In the genomic region with DNA sequence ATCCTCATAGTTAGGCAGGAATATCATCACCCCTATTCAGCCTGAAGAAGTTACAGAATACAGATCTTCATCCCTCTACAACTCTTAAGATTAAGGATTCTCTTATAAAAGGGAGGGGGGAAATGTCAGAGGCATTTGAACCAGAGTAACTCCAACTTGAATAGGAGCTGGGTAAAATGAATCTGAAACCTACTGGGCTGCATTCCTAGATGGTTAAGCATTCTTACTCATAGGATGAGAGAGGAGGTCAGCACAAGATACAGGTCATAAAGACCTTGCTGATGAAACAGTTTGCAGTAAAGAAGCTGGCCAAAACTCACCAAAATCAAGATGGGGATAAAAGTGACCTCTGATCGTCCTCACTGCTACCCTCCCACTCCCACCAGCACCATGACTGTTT, we compare ENCODE assay signal across 1 cellular context.
TF ChIP-seq lines count a peak whose summit lies in the region.

No MANE protein-coding gene starts in this region.

TF ChIP-seq in IMR-90, 13 proteins besides CTCF, POLR2A, EP300 and RAD21:
- no peak for TF ChIP-seq BHLHE40 (IDR thresholded peaks at IDR 0.05; ENCODE audit: low read depth, low read length)
- TF ChIP-seq RCOR1 (IDR thresholded peaks at IDR 0.05; ENCODE audit: insufficient replicate concordance, low read length), result no peak
- TF ChIP-seq MAFK (IDR thresholded peaks at IDR 0.05; ENCODE audit: low read depth, low read length), result no peak
- no peak for TF ChIP-seq NFE2L2 (IDR thresholded peaks at IDR 0.05; ENCODE audit: low read depth, low read length)
- TF ChIP-seq CEBPB (IDR thresholded peaks at IDR 0.05; ENCODE audit: low read depth, low read length), result no peak
- no peak for TF ChIP-seq RFX5 (IDR thresholded peaks at IDR 0.05; ENCODE audit: low read depth, low read length)
- TF ChIP-seq, protein P1, sequence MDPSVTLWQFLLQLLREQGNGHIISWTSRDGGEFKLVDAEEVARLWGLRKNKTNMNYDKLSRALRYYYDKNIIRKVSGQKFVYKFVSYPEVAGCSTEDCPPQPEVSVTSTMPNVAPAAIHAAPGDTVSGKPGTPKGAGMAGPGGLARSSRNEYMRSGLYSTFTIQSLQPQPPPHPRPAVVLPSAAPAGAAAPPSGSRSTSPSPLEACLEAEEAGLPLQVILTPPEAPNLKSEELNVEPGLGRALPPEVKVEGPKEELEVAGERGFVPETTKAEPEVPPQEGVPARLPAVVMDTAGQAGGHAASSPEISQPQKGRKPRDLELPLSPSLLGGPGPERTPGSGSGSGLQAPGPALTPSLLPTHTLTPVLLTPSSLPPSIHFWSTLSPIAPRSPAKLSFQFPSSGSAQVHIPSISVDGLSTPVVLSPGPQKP (IDR thresholded peaks at IDR 0.05; ENCODE audit: borderline replicate concordance, low read depth, low read length), result no peak
- no peak for TF ChIP-seq SMC3 (IDR thresholded peaks at IDR 0.05; ENCODE audit: low read depth, low read length)
- no peak for TF ChIP-seq FOS (IDR thresholded peaks at IDR 0.05; ENCODE audit: low read depth, low read length)
- TF ChIP-seq MAZ (IDR thresholded peaks at IDR 0.05; ENCODE audit: borderline replicate concordance, low read depth, low read length), result no peak
- no peak for TF ChIP-seq CHD1 (IDR thresholded peaks at IDR 0.05; ENCODE audit: low read depth, low read length)
- TF ChIP-seq, protein P2, sequence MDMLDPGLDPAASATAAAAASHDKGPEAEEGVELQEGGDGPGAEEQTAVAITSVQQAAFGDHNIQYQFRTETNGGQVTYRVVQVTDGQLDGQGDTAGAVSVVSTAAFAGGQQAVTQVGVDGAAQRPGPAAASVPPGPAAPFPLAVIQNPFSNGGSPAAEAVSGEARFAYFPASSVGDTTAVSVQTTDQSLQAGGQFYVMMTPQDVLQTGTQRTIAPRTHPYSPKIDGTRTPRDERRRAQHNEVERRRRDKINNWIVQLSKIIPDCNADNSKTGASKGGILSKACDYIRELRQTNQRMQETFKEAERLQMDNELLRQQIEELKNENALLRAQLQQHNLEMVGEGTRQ (IDR thresholded peaks at IDR 0.05; ENCODE audit: low read depth, low read length), result no peak
- no peak for TF ChIP-seq MXI1 (IDR thresholded peaks at IDR 0.05; ENCODE audit: borderline replicate concordance, low read depth, low read length)
TF ChIP-seq in IMR-90: peak in this region for 0.
